16 cellular contexts compared by ENCODE assay signal in genomic region chr3:50428007-50428633, GRCh38.
A peak's percentile ranks its signal among the peaks of the same experiment; 100 is the strongest.
DNase-seq lines count a peak whose midpoint lies in the region; ATAC-seq and TF ChIP-seq lines count a peak whose summit lies in the region.
"Had no signal": no experiment of that assay in that cellular context is flagged by ENCODE, and none has a peak within 500 bp of the region (broad histone marks: within the 10 kb centered on the region; RNA-seq: fewer than 3 reads in every experiment).

No MANE protein-coding gene starts in this region.

- POLR2A ChIA-PET in naive thymus-derived CD4-positive, alpha-beta T cell (lab: Charles Lee), result no interaction called here

- H3K27ac ChIP-seq in naive thymus-derived CD4-positive, alpha-beta T cell (ENCODE audit: low read depth, low read length), result no peak overlapping the region
- H3K27ac ChIP-seq in tibial nerve, result no peak overlapping the region
- H3K27ac ChIP-seq: 22Rv1, esophagus muscularis mucosa, KMS-11, sigmoid colon had no signal

- H3K27ac Mint-ChIP-seq in naive thymus-derived CD4-positive, alpha-beta T cell, result peak overlapping the region in 1 of 9 donors; percentile 55
- H3K27ac Mint-ChIP-seq: activated T-cell treated with anti-CD3 and anti-CD28 coated beads, Interleukin-2, amount 50 U/mL, for 24 hours; naive B cell had no signal

- H3K27me3 Mint-ChIP-seq in naive thymus-derived CD4-positive, alpha-beta T cell, result no peaks in the 10 kb centered on the region
- H3K27me3 Mint-ChIP-seq: activated T-cell treated with anti-CD3 and anti-CD28 coated beads, Interleukin-2, amount 50 U/mL, for 24 hours had no signal

- H3K36me3 Mint-ChIP-seq in naive thymus-derived CD4-positive, alpha-beta T cell, result no peaks in the 10 kb centered on the region
- H3K36me3 Mint-ChIP-seq: brain, naive B cell had no signal

- no peak overlapping the region for H3K4me3 ChIP-seq in naive thymus-derived CD4-positive, alpha-beta T cell (ENCODE audit: low read length)
- H3K4me3 ChIP-seq in tibial nerve (no peak overlapping the region), lower leg skin (ENCODE audit: low read depth, poor library complexity, severe bottlenecking) (no peak overlapping the region)
- H3K4me3 ChIP-seq: esophagus muscularis mucosa, sigmoid colon had no signal

- DNase-seq in DMS79 treated with DMSO at 0.1 percent for 48 hours (lab: John Stamatoyannopoulos, UW) (peak; percentile 24), DMS79 (lab: John Stamatoyannopoulos, UW) (no peak), NCI-H226 (peak; percentile 4), activated gamma-delta T cell treated with Interleukin-2 at 50 U/mL for 16 hours (peak; percentile 38), tibial nerve (ENCODE audit: low spot score in 2 of 2) (no peak), midbrain (lab: John Stamatoyannopoulos, UW) (no peak), lower leg skin (ENCODE audit: low spot score in 2 of 2) (no peak)
- DNase-seq in naive thymus-derived CD4-positive, alpha-beta T cell, result no peak
- DNase-seq: activated T-cell treated with anti-CD3 and anti-CD28 coated beads, Interleukin-2, amount 50 U/mL, for 24 hours; naive B cell; NCI-H2171; sigmoid colon had no signal

- CTCF ChIA-PET in naive thymus-derived CD4-positive, alpha-beta T cell (lab: Charles Lee), result no interaction called here

- peaks cover 0 to 9% (median 0%) of the 10 kb centered on the region in 7 donors for H3K4me1 Mint-ChIP-seq in naive thymus-derived CD4-positive, alpha-beta T cell
- H3K4me1 Mint-ChIP-seq: naive B cell had no signal

- ATAC-seq in naive thymus-derived CD4-positive, alpha-beta T cell, result peak; percentile 78

- TF ChIP-seq CTCF in tibial nerve (IDR thresholded peaks at IDR 0.05) (no peak), lower leg skin (IDR thresholded peaks at IDR 0.05) (no peak)

- H3K4me1 ChIP-seq in naive thymus-derived CD4-positive, alpha-beta T cell (ENCODE audit: control insufficient read depth in 2 of 2, insufficient read depth in 2 of 2, low read length in 2 of 2), result peaks cover 0 to 24% of the 10 kb centered on the region in 2 donors
- H3K4me1 ChIP-seq in tibial nerve, result peaks cover 0 to 8% (median 0%) of the 10 kb centered on the region in 4 donors
- H3K4me1 ChIP-seq: esophagus muscularis mucosa, sigmoid colon had no signal

- no peaks in the 10 kb centered on the region for H3K27me3 ChIP-seq in naive thymus-derived CD4-positive, alpha-beta T cell (ENCODE audit: control insufficient read depth in 2 of 2, insufficient read depth in 2 of 2, low read length in 2 of 2)
- no peaks in the 10 kb centered on the region for H3K27me3 ChIP-seq in tibial nerve
- H3K27me3 ChIP-seq: esophagus muscularis mucosa, sigmoid colon had no signal

- H3K4me3 Mint-ChIP-seq in naive thymus-derived CD4-positive, alpha-beta T cell, result no peak overlapping the region
- H3K4me3 Mint-ChIP-seq: activated T-cell treated with anti-CD3 and anti-CD28 coated beads, Interleukin-2, amount 50 U/mL, for 24 hours; brain had no signal

- no peak for TF ChIP-seq EP300 in tibial nerve (IDR thresholded peaks at IDR 0.05)

- no peaks in the 10 kb centered on the region for H3K9me3 Mint-ChIP-seq in naive thymus-derived CD4-positive, alpha-beta T cell
- H3K9me3 Mint-ChIP-seq: activated T-cell treated with anti-CD3 and anti-CD28 coated beads, Interleukin-2, amount 50 U/mL, for 24 hours; brain; naive B cell had no signal

- H3K9me3 ChIP-seq in naive thymus-derived CD4-positive, alpha-beta T cell (ENCODE audit: control insufficient read depth in 2 of 3, low read length in 3 of 3), result no peaks in the 10 kb centered on the region
- no peaks in the 10 kb centered on the region for H3K9me3 ChIP-seq in tibial nerve
- H3K9me3 ChIP-seq: esophagus muscularis mucosa, sigmoid colon had no signal

- H3K36me3 ChIP-seq in naive thymus-derived CD4-positive, alpha-beta T cell (ENCODE audit: control insufficient read depth in 2 of 3, insufficient read depth in 3 of 3, low read length in 3 of 3), result no peaks in the 10 kb centered on the region
- H3K36me3 ChIP-seq in tibial nerve, result no peaks in the 10 kb centered on the region
- H3K36me3 ChIP-seq: esophagus muscularis mucosa, sigmoid colon had no signal

- TF ChIP-seq POLR2A in tibial nerve (IDR thresholded peaks at IDR 0.05), result no peak
- no peak for TF ChIP-seq POLR2A in lower leg skin (IDR thresholded peaks at IDR 0.05)

- 59 to 64% methylated on average over 9 of the region's 9 CpGs for WGBS in tibial nerve, 2 donors
- WGBS in lower leg skin, 2 donors, result 78 to 86% methylated on average over 9 of the region's 9 CpGs

- intact Hi-C loops in naive thymus-derived CD4-positive, alpha-beta T cell (cut with micrococcal nuclease), result no loop called here
- intact Hi-C loops in lower leg skin (cut with DNase I; ENCODE audit: low total_unique reads), result no loop called here

Comparison
In these comparisons a context has a peak if more than half of its experiments do, and no peak if none do; other contexts are left out.
1. DNase-seq: peak in DMS79 treated with DMSO at 0.1 percent for 48 hours (single experiment), NCI-H226 (single experiment) and activated gamma-delta T cell treated with Interleukin-2 at 50 U/mL for 16 hours (single experiment); none in DMS79 (single experiment), naive thymus-derived CD4-positive, alpha-beta T cell (0 of 9), tibial nerve (0 of 2), midbrain (single experiment) and lower leg skin (0 of 2).